ENCODE assay signal across 1 cellular context in genomic region chr7:134866581-134866980, GRCh38.
TF ChIP-seq lines count a peak whose summit lies in the region.

No MANE protein-coding gene starts in this region.

TF ChIP-seq in GM23338, 12 proteins besides CTCF, POLR2A, EP300 and RAD21 (continued from another document):
- no peak for TF ChIP-seq ZNF462 (CRISPR knock-in tag; IDR thresholded peaks at IDR 0.05)
